ENCODE assay signal across 10 cellular contexts in the genomic region with DNA sequence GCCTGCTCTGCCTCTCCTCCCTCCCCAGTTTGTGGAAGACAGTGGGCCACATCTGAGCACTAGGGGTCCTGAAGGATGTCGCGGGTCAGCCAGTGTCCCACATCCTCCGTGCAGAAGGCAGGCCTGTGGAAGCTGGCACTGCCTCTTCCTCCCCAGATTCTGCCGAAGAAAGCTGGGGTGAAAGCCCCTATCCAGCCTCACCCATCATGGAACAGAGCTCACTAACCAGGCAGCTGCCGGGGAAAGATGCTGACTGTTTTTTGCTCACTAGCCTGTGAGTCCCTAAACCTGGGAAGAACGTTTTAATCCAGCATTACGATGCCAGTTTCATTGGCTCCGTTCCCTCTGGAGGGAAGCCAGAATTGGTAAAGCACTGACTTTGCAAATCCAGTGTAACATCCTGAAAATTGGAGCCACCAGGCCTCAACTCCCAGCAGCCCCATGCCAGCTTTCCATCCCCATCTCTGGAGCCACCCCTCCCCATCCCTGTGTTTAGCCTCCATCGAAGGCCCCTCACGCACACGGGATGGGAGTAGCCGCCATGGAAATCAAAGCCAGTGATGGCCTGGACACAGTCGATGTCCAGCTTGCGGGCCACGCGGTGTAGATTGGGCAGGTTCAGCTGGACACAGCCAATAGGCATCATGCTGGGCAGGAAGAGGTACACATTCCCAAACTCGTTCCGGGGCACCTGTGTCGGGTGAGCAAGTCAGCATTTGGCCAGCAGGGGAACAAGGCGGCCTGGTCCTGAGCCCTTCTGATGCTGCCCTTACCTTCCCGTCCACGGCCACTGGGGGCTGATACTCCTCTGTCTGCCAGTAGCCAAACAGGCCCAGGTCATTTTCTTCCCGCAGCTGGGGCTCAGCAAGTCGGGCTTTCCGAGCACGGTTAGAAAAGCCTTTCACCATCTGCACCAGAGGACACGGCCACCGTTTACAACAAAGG. TPM values are rescaled to one million over a fixed set of nuclear protein-coding genes. Genes with fewer than 3 reads are reported as not detected.
A peak's percentile ranks its signal among the peaks of the same experiment; 100 is the strongest.
DNase-seq lines count a peak whose midpoint lies in the region; ATAC-seq and TF ChIP-seq lines count a peak whose summit lies in the region.
"Had no signal": no experiment of that assay in that cellular context is flagged by ENCODE, and none has a peak within 500 bp of the region (broad histone marks: within the 10 kb centered on the region; RNA-seq: fewer than 3 reads in every experiment).

No MANE protein-coding gene starts in this region.

- CTCF ChIA-PET in Calu3 (lab: Charles Lee): interaction anchor here (0.7 kb wide), 1 partner anchor 99 kb away, joined by 3 read pairs; no protein-coding TSS in a partner anchor
- CTCF ChIA-PET in activated CD8-positive, alpha-beta T cell treated with anti-CD3 and anti-CD28 coated beads for 36 hours (lab: Charles Lee): interaction anchor here (1.7 kb wide), 1 partner anchor 23 kb away, joined by 4 read pairs; the partner anchor contains the start of genes CHCHD4 and TMEM43

- H3K9me3 ChIP-seq in HUES48 (ENCODE audit: control insufficient read depth, insufficient read depth, low read length): no peaks in the 10 kb centered on the region

- intact Hi-C loops in Calu3 (cut with micrococcal nuclease; ENCODE audit: unreplicated experiment): no loop called here
- intact Hi-C loops in activated CD8-positive, alpha-beta T cell treated with anti-CD3 and anti-CD28 coated beads for 36 hours (cut with micrococcal nuclease): no loop called here

- H3K36me3 Mint-ChIP-seq in Calu3 (ENCODE audit: insufficient read depth, unreplicated experiment) (peaks cover 59% of the 10 kb centered on the region), nephron progenitor cell (ENCODE audit: low read depth) (peaks cover 37% of the 10 kb centered on the region)
- peaks cover 6% of the 10 kb centered on the region for H3K36me3 Mint-ChIP-seq in activated CD8-positive, alpha-beta T cell treated with anti-CD3 and anti-CD28 coated beads for 36 hours (ENCODE audit: low read depth)

- DNase-seq in Calu3 (peak; percentile 17), coronary artery (ENCODE audit: low spot score) (peak; percentile 68), nephron progenitor cell (peak; percentile 26), erythroblast (lab: John Stamatoyannopoulos, UW) (no peak), SHP77 treated with DMSO at 0.1 percent for 48 hours (lab: John Stamatoyannopoulos, UW) (no peak)
- DNase-seq in activated CD8-positive, alpha-beta T cell treated with anti-CD3 and anti-CD28 coated beads for 36 hours: no peak
- DNase-seq: central memory CD4-positive, alpha-beta T cell had no signal

- peaks cover 52% of the 10 kb centered on the region for H3K36me3 ChIP-seq in HUES48 (ENCODE audit: control insufficient read depth, insufficient read depth, low read length)

- peak overlapping the region; percentile 22 for H3K27ac ChIP-seq in HUES48 (ENCODE audit: low read depth, low read length)
- peak overlapping the region; percentile 30 to 76 for H3K27ac ChIP-seq in coronary artery

- H3K4me3 ChIP-seq in HUES48 (ENCODE audit: low read depth, low read length) (no peak overlapping the region), coronary artery (no peak overlapping the region)

- H3K4me1 ChIP-seq in HUES48 (ENCODE audit: control insufficient read depth, insufficient read depth, low read length): peaks cover 14% of the 10 kb centered on the region

- POLR2A ChIA-PET in activated CD8-positive, alpha-beta T cell treated with anti-CD3 and anti-CD28 coated beads for 36 hours (lab: Charles Lee): no interaction called here

- no TSS peak for BruUV-seq in Calu3 (replicated peaks; lab: Mats Ljungman, UMichigan)

- ATAC-seq in GM21367 (IDR thresholded peaks at IDR 0.05; ENCODE audit: unreplicated experiment): no peak
- no peak for ATAC-seq in activated CD8-positive, alpha-beta T cell treated with anti-CD3 and anti-CD28 coated beads for 36 hours

- no peak overlapping the region for H3K9ac ChIP-seq in HUES48 (ENCODE audit: low read depth, low read length)

- H3K4me1 Mint-ChIP-seq in Calu3 (ENCODE audit: low read depth, unreplicated experiment) (peaks cover 17% of the 10 kb centered on the region), nephron progenitor cell (peaks cover 21% of the 10 kb centered on the region)
- H3K4me1 Mint-ChIP-seq in activated CD8-positive, alpha-beta T cell treated with anti-CD3 and anti-CD28 coated beads for 36 hours (ENCODE audit: low read depth): peaks cover 21% of the 10 kb centered on the region

- no peak overlapping the region for H3K4me3 Mint-ChIP-seq in Calu3 (ENCODE audit: low read depth, unreplicated experiment)
- H3K4me3 Mint-ChIP-seq in nephron progenitor cell: no peak overlapping the region
- no peak overlapping the region for H3K4me3 Mint-ChIP-seq in activated CD8-positive, alpha-beta T cell treated with anti-CD3 and anti-CD28 coated beads for 36 hours

- no peaks in the 10 kb centered on the region for H3K27me3 ChIP-seq in HUES48 (ENCODE audit: control insufficient read depth, insufficient read depth, low read length)

- no peak for TF ChIP-seq CTCF in Calu3 (IDR thresholded peaks at IDR 0.05; ENCODE audit: unreplicated experiment)
- TF ChIP-seq CTCF in coronary artery (IDR thresholded peaks at IDR 0.05): no peak
- TF ChIP-seq CTCF in nephron progenitor cell (IDR thresholded peaks at IDR 0.05): no peak
- TF ChIP-seq CTCF in activated CD8-positive, alpha-beta T cell treated with anti-CD3 and anti-CD28 coated beads for 36 hours (IDR thresholded peaks at IDR 0.05): no peak

- H3K27ac Mint-ChIP-seq in Calu3 (ENCODE audit: unreplicated experiment) (no peak overlapping the region), nephron progenitor cell (no peak overlapping the region)
- H3K27ac Mint-ChIP-seq in activated CD8-positive, alpha-beta T cell treated with anti-CD3 and anti-CD28 coated beads for 36 hours: no peak overlapping the region
- H3K27ac Mint-ChIP-seq: progenitor cell of endocrine pancreas had no signal

- H3K9me3 Mint-ChIP-seq in Calu3 (ENCODE audit: low read depth, unreplicated experiment): no peaks in the 10 kb centered on the region
- no peaks in the 10 kb centered on the region for H3K9me3 Mint-ChIP-seq in nephron progenitor cell
- H3K9me3 Mint-ChIP-seq in activated CD8-positive, alpha-beta T cell treated with anti-CD3 and anti-CD28 coated beads for 36 hours: no peaks in the 10 kb centered on the region

- H3K27me3 Mint-ChIP-seq in Calu3 (ENCODE audit: unreplicated experiment) (no peaks in the 10 kb centered on the region), nephron progenitor cell (ENCODE audit: low read depth, poor library complexity) (no peaks in the 10 kb centered on the region)
- no peaks in the 10 kb centered on the region for H3K27me3 Mint-ChIP-seq in activated CD8-positive, alpha-beta T cell treated with anti-CD3 and anti-CD28 coated beads for 36 hours
- H3K27me3 Mint-ChIP-seq: progenitor cell of endocrine pancreas had no signal

- TF ChIP-seq POLR2A in erythroblast (IDR thresholded peaks at IDR 0.05; ENCODE audit: low read length): no peak

RNA-seq across cellular contexts. Expression of gene TMEM43, which starts 23.5 kb away (rescaled TPM):
- 56.2 and 57.0 TPM in 2 replicates for total RNA-seq in Calu3 (2022)
- total RNA-seq in activated CD8-positive, alpha-beta T cell treated with anti-CD3 and anti-CD28 coated beads for 36 hours: 10 to 100 TPM; 19.7 to 20.2 TPM

RNA-seq across cellular contexts. Expression of gene CHCHD4, which starts 23.6 kb away (rescaled TPM):
- total RNA-seq in Calu3 (2022): 14.3 and 16.7 TPM in 2 replicates
- total RNA-seq in activated CD8-positive, alpha-beta T cell treated with anti-CD3 and anti-CD28 coated beads for 36 hours: 10 to 100 TPM; 27.6 to 30.2 TPM

RNA-seq across cellular contexts. Expression of gene XPC, which starts 30.1 kb away (rescaled TPM):
- 23.8 and 24.3 TPM in 2 replicates for total RNA-seq in Calu3 (2022)
- total RNA-seq in activated CD8-positive, alpha-beta T cell treated with anti-CD3 and anti-CD28 coated beads for 36 hours: 10 to 100 TPM; 23.5 to 24.8 TPM

RNA-seq across cellular contexts. Expression of gene LSM3, which starts 30.3 kb away (rescaled TPM):
- 16.7 and 17.7 TPM in 2 replicates for total RNA-seq in Calu3 (2022)
- 10 to 100 TPM; 20.0 to 20.5 TPM for total RNA-seq in activated CD8-positive, alpha-beta T cell treated with anti-CD3 and anti-CD28 coated beads for 36 hours

Comparison
In these comparisons a context has a peak if more than half of its experiments do, and no peak if none do; other contexts are left out.
1. DNase-seq: peak in Calu3 (single experiment), coronary artery (single experiment) and nephron progenitor cell (single experiment); none in activated CD8-positive, alpha-beta T cell treated with anti-CD3 and anti-CD28 coated beads for 36 hours (single experiment), erythroblast (0 of 2) and SHP77 treated with DMSO at 0.1 percent for 48 hours (single experiment).